17 cellular contexts compared by ENCODE assay signal in genomic region chr13:112575295-112575622, GRCh38. TPM values are rescaled to one million over a fixed set of nuclear protein-coding genes. Genes with fewer than 3 reads are reported as not detected.
DNase-seq lines count a peak whose midpoint lies in the region; ATAC-seq and TF ChIP-seq lines count a peak whose summit lies in the region.
"Had no signal": no experiment of that assay in that cellular context is flagged by ENCODE, and none has a peak within 500 bp of the region (broad histone marks: within the 10 kb centered on the region; RNA-seq: fewer than 3 reads in every experiment).

No MANE protein-coding gene starts in this region.

- H3K27ac ChIP-seq in SJSA1 (0 out of 2 replicates have a peak overlapping the region, but pooled peaks have one; percentile 4), spleen (peak overlapping the region in 5 of 8 donors; percentile 34 to 68 (median 61))
- H3K27ac ChIP-seq: cardiac muscle cell, tibial artery had no signal

- H3K4me1 ChIP-seq in SJSA1 (replicated peaks) (peaks cover 16% of the 10 kb centered on the region), spleen (peaks cover 10 to 79% (median 36%) of the 10 kb centered on the region in 6 donors)

- H3K9me3 ChIP-seq in SJSA1 (replicated peaks) (peaks cover 12% of the 10 kb centered on the region), spleen (no peaks in the 10 kb centered on the region)
- H3K9me3 ChIP-seq: tibial artery had no signal

- peaks cover 57% of the 10 kb centered on the region for H3K4me1 Mint-ChIP-seq in activated CD4-positive, alpha-beta T cell treated with anti-CD3 and anti-CD28 coated beads for 36 hours
- peaks cover 37% of the 10 kb centered on the region for H3K4me1 Mint-ChIP-seq in nephron progenitor cell

- no peaks in the 10 kb centered on the region for H3K27me3 ChIP-seq in SJSA1 (replicated peaks)
- H3K27me3 ChIP-seq in spleen (replicated peaks in 1 of 7): no peaks in the 10 kb centered on the region
- H3K27me3 ChIP-seq: cardiac muscle cell, tibial artery had no signal

- peaks cover 4% of the 10 kb centered on the region for H3K9me3 Mint-ChIP-seq in activated CD4-positive, alpha-beta T cell treated with anti-CD3 and anti-CD28 coated beads for 36 hours (ENCODE audit: low read depth)
- peaks cover 50% of the 10 kb centered on the region for H3K9me3 Mint-ChIP-seq in nephron progenitor cell

- no peak for ATAC-seq in activated CD4-positive, alpha-beta T cell treated with anti-CD3 and anti-CD28 coated beads for 36 hours
- no peak for ATAC-seq in GM21576 (IDR thresholded peaks at IDR 0.05; ENCODE audit: unreplicated experiment)
- ATAC-seq in GM21619 (IDR thresholded peaks at IDR 0.05; ENCODE audit: unreplicated experiment): no peak
- ATAC-seq: sciatic nerve had no signal

- POLR2A ChIA-PET in activated CD4-positive, alpha-beta T cell treated with anti-CD3 and anti-CD28 coated beads for 36 hours (lab: Charles Lee): no interaction called here

- H3K36me3 ChIP-seq in SJSA1 (peaks cover 10% of the 10 kb centered on the region), spleen (no peaks in the 10 kb centered on the region)
- H3K36me3 ChIP-seq: cardiac muscle cell, tibial artery had no signal

- no peak for TF ChIP-seq POLR2A in spleen (IDR thresholded peaks at IDR 0.05)

- 54 to 70% (median 59%) methylated on average over 2 of the region's 2 CpGs for whole genome bisulfite sequencing in spleen, 5 donors

- CTCF ChIA-PET in activated CD4-positive, alpha-beta T cell treated with anti-CD3 and anti-CD28 coated beads for 36 hours (lab: Charles Lee): interaction anchor here (1.7 to 2.2 kb wide), 2 partner anchors 8 to 300 kb away, joined by 4 to 9 read pairs; no protein-coding TSS in a partner anchor

- no peak for TF ChIP-seq CTCF in spleen (IDR thresholded peaks at IDR 0.05 in 8 of 11, conservative IDR thresholded peaks at IDR 0.05 in 3 of 11)
- no peak for TF ChIP-seq CTCF in nephron progenitor cell (IDR thresholded peaks at IDR 0.05)

- no peak for DNase-seq in activated CD4-positive, alpha-beta T cell treated with anti-CD3 and anti-CD28 coated beads for 36 hours
- no peak for DNase-seq in activated CD4-positive, alpha-beta T cell treated with anti-CD3 and anti-CD28 coated beads, Interleukin-2, amount 50 U/mL, for 1 hour
- DNase-seq in SJSA1 (ENCODE audit: low read depth in 1 of 2, low spot score in 2 of 2): no peak
- DNase-seq in fibroblast of peridontal ligament (ENCODE audit: extremely low read depth): peak; percentile 23
- no peak for DNase-seq in spleen
- no peak for DNase-seq in nephron progenitor cell
- DNase-seq: activated naive CD8-positive, alpha-beta T cell treated with anti-CD3 and anti-CD28 coated beads, Interleukin-2, amount 10 ng/mL, durations not matched to agents 7 days and 5 days; mammary epithelial cell; NCI-H1436 treated with DMSO at 0.1 percent for 48 hours; stimulated activated CD4-positive, alpha-beta T cell treated with anti-CD3 and anti-CD28 coated beads, Interleukin-4, amount 100 ng/mL, for 1 hour; T-helper 9 cell; tibial artery had no signal

- no peaks in the 10 kb centered on the region for H3K27me3 Mint-ChIP-seq in activated CD4-positive, alpha-beta T cell treated with anti-CD3 and anti-CD28 coated beads for 36 hours
- peaks cover 4% of the 10 kb centered on the region for H3K27me3 Mint-ChIP-seq in nephron progenitor cell (ENCODE audit: low read depth, poor library complexity)
- H3K27me3 Mint-ChIP-seq: activated naive CD8-positive, alpha-beta T cell treated with anti-CD3 and anti-CD28 coated beads, Interleukin-2, amount 10 ng/mL, durations not matched to agents 7 days and 5 days; IgD-negative memory B cell had no signal

- H3K4me3 Mint-ChIP-seq in activated CD4-positive, alpha-beta T cell treated with anti-CD3 and anti-CD28 coated beads for 36 hours: no peak overlapping the region
- no peak overlapping the region for H3K4me3 Mint-ChIP-seq in nephron progenitor cell
- H3K4me3 Mint-ChIP-seq: activated naive CD8-positive, alpha-beta T cell treated with anti-CD3 and anti-CD28 coated beads, Interleukin-2, amount 10 ng/mL, durations not matched to agents 7 days and 5 days had no signal

- H3K36me3 Mint-ChIP-seq in activated CD4-positive, alpha-beta T cell treated with anti-CD3 and anti-CD28 coated beads for 36 hours (ENCODE audit: low read depth): peaks cover 17% of the 10 kb centered on the region
- peaks cover 65% of the 10 kb centered on the region for H3K36me3 Mint-ChIP-seq in nephron progenitor cell (ENCODE audit: low read depth)

- peak overlapping the region; percentile 8 for H3K27ac Mint-ChIP-seq in activated CD4-positive, alpha-beta T cell treated with anti-CD3 and anti-CD28 coated beads for 36 hours
- no peak overlapping the region for H3K27ac Mint-ChIP-seq in nephron progenitor cell
- H3K27ac Mint-ChIP-seq: activated naive CD8-positive, alpha-beta T cell treated with anti-CD3 and anti-CD28 coated beads, Interleukin-2, amount 10 ng/mL, durations not matched to agents 7 days and 5 days had no signal

- intact Hi-C loops in activated CD4-positive, alpha-beta T cell treated with anti-CD3 and anti-CD28 coated beads for 36 hours (cut with DNase I, micrococcal nuclease): no loop called here
- intact Hi-C loops in spleen (cut with DNase I; ENCODE audit: low total_unique reads): no loop called here

- H3K4me3 ChIP-seq in SJSA1: no peak overlapping the region
- no peak overlapping the region for H3K4me3 ChIP-seq in spleen
- H3K4me3 ChIP-seq: cardiac muscle cell, tibial artery had no signal

RNA-seq across cellular contexts. Expression of gene TUBGCP3, which starts 12.7 kb away (rescaled TPM):
- total RNA-seq in activated CD4-positive, alpha-beta T cell treated with anti-CD3 and anti-CD28 coated beads for 36 hours: 10 to 100 TPM; 57.2 to 60.5 TPM
- 23.6 and 37.3 TPM in 2 replicates for total RNA-seq in SJSA1 (2014; rRNA removed; shearing (Covaris generic))
- 10 to 100 TPM; 35.3 to 69.8 (median 55.1) TPM for total RNA-seq in spleen
- 10 to 100 TPM in 2 of 3 donors, 1 to 10 TPM in 1; 9.1 to 14.9 (median 11.3) TPM for polyA plus RNA-seq in spleen
